26 cellular contexts compared by ENCODE assay signal in genomic region chr1:172838681-172839313, GRCh38.
DNase-seq lines count a peak whose midpoint lies in the region; ATAC-seq and TF ChIP-seq lines count a peak whose summit lies in the region.
"Had no signal": no experiment of that assay in that cellular context is flagged by ENCODE, and none has a peak within 500 bp of the region (broad histone marks: within the 10 kb centered on the region; RNA-seq: fewer than 3 reads in every experiment).

No MANE protein-coding gene starts in this region.

- intact Hi-C loops in CD4-positive, alpha-beta T cell (cut with DNase I, micrococcal nuclease): loop anchor here in 1 of 2 experiments (10.0 kb wide), 1 partner anchor 366 kb away; the partner anchor contains the start of gene TNFSF4
- intact Hi-C loops in posterior vena cava (cut with DNase I): no loop called here

- H3K27ac Mint-ChIP-seq in T-helper 2 cell treated with Interferon-gamma antibody and Interleukin-4, amounts not matched to agents 5 μg/mL and 100 μg/mL, for 36 hours: no peak overlapping the region
- peak overlapping the region; percentile 28 for H3K27ac Mint-ChIP-seq in CD4-positive, alpha-beta T cell
- H3K27ac Mint-ChIP-seq in T-helper 17 cell: no peak overlapping the region
- H3K27ac Mint-ChIP-seq: GM23338; stimulated activated memory B cell treated with anti-CD40 and anti-IgM and Interleukin-4, amounts not matched to agents 10 μg/mL and 1 μg/mL and 100 μg/mL, for 72 hours had no signal

- CTCF ChIA-PET in CD4-positive, alpha-beta T cell (lab: Charles Lee): no interaction called here

- no peaks in the 10 kb centered on the region for H3K27me3 ChIP-seq in CD4-positive, alpha-beta T cell (ENCODE audit: control insufficient read depth, insufficient read depth, low read length)

- H3K36me3 Mint-ChIP-seq in T-helper 2 cell treated with Interferon-gamma antibody and Interleukin-4, amounts not matched to agents 5 μg/mL and 100 μg/mL, for 36 hours (ENCODE audit: low read depth): no peaks in the 10 kb centered on the region
- H3K36me3 Mint-ChIP-seq in CD4-positive, alpha-beta T cell (ENCODE audit: low read depth): no peaks in the 10 kb centered on the region
- H3K36me3 Mint-ChIP-seq in T-helper 17 cell (ENCODE audit: low read depth): no peaks in the 10 kb centered on the region
- H3K36me3 Mint-ChIP-seq: stimulated activated memory B cell treated with anti-CD40 and anti-IgM and Interleukin-4, amounts not matched to agents 10 μg/mL and 1 μg/mL and 100 μg/mL, for 72 hours had no signal

- no peak for TF ChIP-seq CTCF in CD4-positive, alpha-beta T cell (IDR thresholded peaks at IDR 0.05)
- no peak for TF ChIP-seq CTCF in epithelial cell of esophagus (IDR thresholded peaks at IDR 0.05; ENCODE audit: insufficient read depth, low read depth, low read length, missing control alignments)

- peak overlapping the region; percentile 24 for H3K4me3 Mint-ChIP-seq in T-helper 2 cell treated with Interferon-gamma antibody and Interleukin-4, amounts not matched to agents 5 μg/mL and 100 μg/mL, for 36 hours
- H3K4me3 Mint-ChIP-seq in CD4-positive, alpha-beta T cell: no peak overlapping the region
- H3K4me3 Mint-ChIP-seq in T-helper 17 cell: peak overlapping the region; percentile 63
- H3K4me3 Mint-ChIP-seq: GM23338; stimulated activated memory B cell treated with anti-CD40 and anti-IgM and Interleukin-4, amounts not matched to agents 10 μg/mL and 1 μg/mL and 100 μg/mL, for 72 hours had no signal

- H3K9me3 Mint-ChIP-seq in T-helper 2 cell treated with Interferon-gamma antibody and Interleukin-4, amounts not matched to agents 5 μg/mL and 100 μg/mL, for 36 hours: no peaks in the 10 kb centered on the region
- no peaks in the 10 kb centered on the region for H3K9me3 Mint-ChIP-seq in CD4-positive, alpha-beta T cell
- H3K9me3 Mint-ChIP-seq: GM23338; stimulated activated memory B cell treated with anti-CD40 and anti-IgM and Interleukin-4, amounts not matched to agents 10 μg/mL and 1 μg/mL and 100 μg/mL, for 72 hours had no signal

- no peaks in the 10 kb centered on the region for H3K9me3 ChIP-seq in CD4-positive, alpha-beta T cell (ENCODE audit: control insufficient read depth, low read length)
- H3K9me3 ChIP-seq in T-helper 17 cell (ENCODE audit: control insufficient read depth, low read length, poor library complexity, severe bottlenecking): no peaks in the 10 kb centered on the region
- H3K9me3 ChIP-seq: Caco-2, lower lobe of right lung, thoracic aorta had no signal

- H3K27ac ChIP-seq in CD4-positive, alpha-beta T cell (ENCODE audit: low read depth, low read length): no peak overlapping the region
- H3K27ac ChIP-seq: 22Rv1, lower lobe of right lung, thoracic aorta had no signal

- POLR2A ChIA-PET in CD4-positive, alpha-beta T cell (lab: Charles Lee): interaction anchor here (1.3 kb wide), 1 partner anchor 56 kb away, joined by 4 read pairs; no protein-coding TSS in a partner anchor

- H3K4me1 Mint-ChIP-seq in T-helper 2 cell treated with Interferon-gamma antibody and Interleukin-4, amounts not matched to agents 5 μg/mL and 100 μg/mL, for 36 hours (ENCODE audit: low read depth): peaks cover 18% of the 10 kb centered on the region
- peaks cover 19% of the 10 kb centered on the region for H3K4me1 Mint-ChIP-seq in CD4-positive, alpha-beta T cell (ENCODE audit: low read depth)
- H3K4me1 Mint-ChIP-seq in T-helper 17 cell: peaks cover 18% of the 10 kb centered on the region
- H3K4me1 Mint-ChIP-seq: stimulated activated memory B cell treated with anti-CD40 and anti-IgM and Interleukin-4, amounts not matched to agents 10 μg/mL and 1 μg/mL and 100 μg/mL, for 72 hours had no signal

- no peak for DNase-seq in T-helper 2 cell treated with Interferon-gamma antibody and Interleukin-4, amounts not matched to agents 5 μg/mL and 100 μg/mL, for 36 hours (ENCODE audit: low spot score)
- DNase-seq in T-helper 2 cell (no peak), T-helper 17 cell (no peak), epithelial cell of esophagus (ENCODE audit: low read depth) (peak; percentile 23), cerebellar nuclear complex (lab: John Stamatoyannopoulos, UW) (no peak), posterior vena cava (ENCODE audit: low spot score) (no peak), Kasumi-1 (lab: John Stamatoyannopoulos, UW) (no peak)
- no peak for DNase-seq in CD4-positive, alpha-beta T cell
- DNase-seq: activated CD4-positive, CD25-positive, alpha-beta regulatory T cell treated with anti-CD3 and anti-CD28 coated beads, Interleukin-2, amount 50 U/mL, for 72 hours; activated CD8-positive, alpha-beta memory T cell treated with anti-CD3 and anti-CD28 coated beads, Interleukin-2, amount 50 U/mL, for 4 hours; activated naive CD4-positive, alpha-beta T cell; Caco-2; DMS79 treated with DMSO at 0.1 percent for 48 hours; hippocampal formation; lower lobe of right lung; NCI-H1092 treated with DMSO at 0.1 percent for 48 hours; NCI-H1930; NCI-H2227 treated with DMSO at 0.1 percent for 48 hours; NCI-H748 treated with DMSO at 0.1 percent for 48 hours; stimulated activated CD4-positive, alpha-beta T cell treated with anti-CD3 and anti-CD28 coated beads, Interleukin-2, amount 100 ng/mL, for 24 hours had no signal

- H3K27me3 Mint-ChIP-seq in T-helper 2 cell treated with Interferon-gamma antibody and Interleukin-4, amounts not matched to agents 5 μg/mL and 100 μg/mL, for 36 hours (ENCODE audit: low read depth): peaks cover 66% of the 10 kb centered on the region
- no peaks in the 10 kb centered on the region for H3K27me3 Mint-ChIP-seq in CD4-positive, alpha-beta T cell
- H3K27me3 Mint-ChIP-seq in T-helper 17 cell: no peaks in the 10 kb centered on the region

- peak; percentile 18 for ATAC-seq in CD4-positive, alpha-beta T cell (ENCODE audit: poor library complexity)
- ATAC-seq in T-helper 17 cell: peak; percentile 24
- ATAC-seq: GM23338, lower lobe of right lung, Right ventricle myocardium inferior had no signal

- H3K4me3 ChIP-seq in epithelial cell of esophagus (ENCODE audit: low read length): no peak overlapping the region
- H3K4me3 ChIP-seq: GM23338, lower lobe of right lung, skin epidermis, thoracic aorta had no signal
